In the genomic region with DNA sequence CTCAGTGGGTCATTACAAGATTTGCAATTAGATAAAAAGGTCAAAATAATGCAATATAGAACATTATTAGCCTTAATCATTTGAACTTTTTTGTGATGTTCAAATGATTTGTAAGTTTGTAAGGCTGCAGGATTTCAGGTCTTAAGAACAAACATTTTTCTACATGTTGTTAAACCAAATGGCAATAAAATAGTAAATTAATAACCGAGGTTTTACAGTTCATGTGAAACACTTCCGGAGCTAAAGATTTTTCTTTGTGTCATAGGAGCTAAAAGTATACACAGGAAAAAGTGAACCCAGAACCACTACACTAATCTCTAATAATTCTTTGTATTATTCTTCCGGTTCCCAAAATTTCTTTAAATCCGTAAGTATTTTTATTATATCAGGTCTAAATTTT, we compare ENCODE assay signal across 18 cellular contexts. TPM values are rescaled to one million over a fixed set of nuclear protein-coding genes. Genes with fewer than 3 reads are reported as not detected.
DNase-seq lines count a peak whose midpoint lies in the region; ATAC-seq, FAIRE-seq and TF ChIP-seq lines count a peak whose summit lies in the region.
"Had no signal": no experiment of that assay in that cellular context is flagged by ENCODE, and none has a peak within 500 bp of the region (broad histone marks: within the 10 kb centered on the region; RNA-seq: fewer than 3 reads in every experiment).

No MANE protein-coding gene starts in this region.

- DNase-seq in RCC 7860 (ENCODE audit: low spot score) (no peak), hepatocyte (ENCODE audit: low spot score) (no peak), left kidney (ENCODE audit: low read depth, low spot score) (peak; percentile 24), lower lobe of right lung (no peak), NCI-H82 (lab: John Stamatoyannopoulos, UW) (no peak), HUDEP-2 (lab: John Stamatoyannopoulos, UW; ENCODE audit: unreplicated experiment in 76 of 76) (no peak)
- no peak for DNase-seq in stimulated activated CD4-positive, alpha-beta T cell treated with anti-CD3 and anti-CD28 coated beads, Interleukin-12 subunit alpha, Interleukin-12 subunit beta, amount 100 ng/mL, for 4 hours
- DNase-seq: BE2C; Caco-2; CD4-positive, alpha-beta memory T cell; GOT3; H9 had no signal

- no peak for ATAC-seq in lower lobe of right lung
- ATAC-seq: GM12878 had no signal

- TF ChIP-seq CTCF in hepatocyte (IDR thresholded peaks at IDR 0.05; ENCODE audit: poor library complexity) (no peak), lower lobe of right lung (IDR thresholded peaks at IDR 0.05) (no peak)

- intact Hi-C loops in lower lobe of right lung (cut with DNase I), result no loop called here

- H3K27ac ChIP-seq in hepatocyte (no peak overlapping the region), lower lobe of right lung (no peak overlapping the region)
- H3K27ac ChIP-seq: C4-2B had no signal

- H3K4me2 ChIP-seq in hepatocyte, result peak overlapping the region; percentile 4

- no peak overlapping the region for H3K4me3 ChIP-seq in hepatocyte
- no peak overlapping the region for H3K4me3 ChIP-seq in lower lobe of right lung
- H3K4me3 ChIP-seq: GM12878 had no signal

- no peaks in the 10 kb centered on the region for H3K9me2 ChIP-seq in hepatocyte (replicated peaks; ENCODE audit: insufficient read depth)

- no peak overlapping the region for H2AFZ ChIP-seq in hepatocyte

- H3K36me3 ChIP-seq in hepatocyte (replicated peaks; ENCODE audit: insufficient read depth, low read depth) (no peaks in the 10 kb centered on the region), lower lobe of right lung (no peaks in the 10 kb centered on the region)
- H3K36me3 ChIP-seq: BE2C had no signal

- H3K9me3 ChIP-seq in hepatocyte (ENCODE audit: low read depth) (no peaks in the 10 kb centered on the region), lower lobe of right lung (no peaks in the 10 kb centered on the region)
- H3K9me3 ChIP-seq: BE2C had no signal

- H3K4me1 ChIP-seq in hepatocyte (ENCODE audit: insufficient read depth), result no peaks in the 10 kb centered on the region
- H3K4me1 ChIP-seq in lower lobe of right lung, result no peaks in the 10 kb centered on the region
- H3K4me1 ChIP-seq: BE2C had no signal

- no peaks in the 10 kb centered on the region for H3K79me2 ChIP-seq in hepatocyte

- 75% methylated on average over 4 of the region's 4 CpGs for WGBS in hepatocyte (ENCODE audit: low lambda C conversion rate, missing lambda C conversion rate)

- FAIRE-seq in G401.6 (lab: Jason Lieb, UNC), result peak; percentile 49
- FAIRE-seq in RCC 7860 (lab: Jason Lieb, UNC), result peak; percentile 82
- FAIRE-seq: GM12878, GM18507, HTR-8/SVneo had no signal

- no peaks in the 10 kb centered on the region for H3K27me3 ChIP-seq in hepatocyte
- no peaks in the 10 kb centered on the region for H3K27me3 ChIP-seq in lower lobe of right lung (ENCODE audit: low read depth)

- H4K20me1 ChIP-seq in hepatocyte (ENCODE audit: insufficient read depth, poor library complexity, severe bottlenecking), result no peaks in the 10 kb centered on the region

RNA-seq across cellular contexts. Expression of a gene that starts 16.1 kb away (rescaled TPM):
- total RNA-seq in hepatocyte, result 3.7 and 6.7 TPM in 2 replicates
- polyA plus RNA-seq in hepatocyte, result 4.4 and 6.3 TPM in 2 replicates
- 21.1 TPM for total RNA-seq in lower lobe of right lung
- polyA plus RNA-seq: AG04450 had no signal
